In genomic region chr2:85605406-85606115, GRCh38 we compare ENCODE assay signal across 7 cellular contexts. TPM values are rescaled to one million over a fixed set of nuclear protein-coding genes. Genes with fewer than 3 reads are reported as not detected.
DNase-seq lines count a peak whose midpoint lies in the region; ATAC-seq, FAIRE-seq and TF ChIP-seq lines count a peak whose summit lies in the region.
"Had no signal": no experiment of that assay in that cellular context is flagged by ENCODE, and none has a peak within 500 bp of the region (broad histone marks: within the 10 kb centered on the region; RNA-seq: fewer than 3 reads in every experiment).

No MANE protein-coding gene starts in this region.

- peaks cover 21% of the 10 kb centered on the region for H3K4me1 ChIP-seq in astrocyte (ENCODE audit: insufficient read depth, low read length)

- no peak overlapping the region for H3K4me3 ChIP-seq in astrocyte (ENCODE audit: insufficient read depth, low read depth, low read length)

- H3K4me2 ChIP-seq in astrocyte (ENCODE audit: low read length), result peak overlapping the region; percentile 74

- no peak overlapping the region for H3K9ac ChIP-seq in astrocyte (ENCODE audit: low read length)

- H2AFZ ChIP-seq in astrocyte (ENCODE audit: low read depth, low read length), result no peak overlapping the region

- H3K27ac Mint-ChIP-seq in astrocyte (ENCODE audit: unreplicated experiment) (peak overlapping the region; percentile 95), mesothelial cell of epicardium (peak overlapping the region; percentile 93)

- H3K36me3 ChIP-seq in astrocyte (ENCODE audit: insufficient read depth, low read length), result peaks cover 15% of the 10 kb centered on the region

- peak; percentile 34 for FAIRE-seq in astrocyte (lab: Jason Lieb, UNC)

- H3K4me3 Mint-ChIP-seq in astrocyte (ENCODE audit: unreplicated experiment), result peak overlapping the region; percentile 70
- H3K4me3 Mint-ChIP-seq in mesothelial cell of epicardium, result peak overlapping the region; percentile 21

- H3K4me1 Mint-ChIP-seq in astrocyte (ENCODE audit: low read depth, unreplicated experiment), result peaks cover 56% of the 10 kb centered on the region
- H3K4me1 Mint-ChIP-seq in mesothelial cell of epicardium, result peaks cover 49% of the 10 kb centered on the region

- H3K27ac ChIP-seq in astrocyte (ENCODE audit: low read depth, low read length), result peak overlapping the region; percentile 67

- H3K9me3 ChIP-seq in astrocyte (ENCODE audit: insufficient read depth, low read depth, low read length), result no peaks in the 10 kb centered on the region

- TF ChIP-seq CTCF in astrocyte (IDR thresholded peaks at IDR 0.05; ENCODE audit: insufficient read depth, low read depth, low read length) (no peak), mesothelial cell of epicardium (IDR thresholded peaks at IDR 0.05; ENCODE audit: unreplicated experiment) (no peak)

- H3K9me3 Mint-ChIP-seq in astrocyte (ENCODE audit: unreplicated experiment) (no peaks in the 10 kb centered on the region), mesothelial cell of epicardium (no peaks in the 10 kb centered on the region)

- peaks cover 40% of the 10 kb centered on the region for H3K79me2 ChIP-seq in astrocyte (ENCODE audit: insufficient read depth, low read length)

- H3K36me3 Mint-ChIP-seq in astrocyte (ENCODE audit: low read depth, unreplicated experiment) (peaks cover 4% of the 10 kb centered on the region), mesothelial cell of epicardium (peaks cover 9% of the 10 kb centered on the region)

- H3K27me3 ChIP-seq in astrocyte (ENCODE audit: insufficient read depth, low read length), result no peaks in the 10 kb centered on the region

- no peak for ATAC-seq in HG02970 (IDR thresholded peaks at IDR 0.05; ENCODE audit: low FRiP score, unreplicated experiment)
- no peak for ATAC-seq in GM21447 (IDR thresholded peaks at IDR 0.05; ENCODE audit: unreplicated experiment)

- H4K20me1 ChIP-seq in astrocyte (ENCODE audit: insufficient read depth, low read length), result peaks cover 35% of the 10 kb centered on the region

- DNase-seq in EH (ENCODE audit: low read depth) (peak; percentile 94), astrocyte (ENCODE audit: low read depth) (peak; percentile 97), mesothelial cell of epicardium (ENCODE audit: low spot score in 2 of 2, unreplicated experiment in 2 of 2) (peak; percentile 49 to 63), SKM-1 treated with dmso at 0.1 percent for 144 hours (lab: John Stamatoyannopoulos, UW; ENCODE audit: unreplicated experiment) (no peak)
- DNase-seq: SIG-M5 had no signal

- no peaks in the 10 kb centered on the region for H3K27me3 Mint-ChIP-seq in astrocyte (ENCODE audit: low read depth, unreplicated experiment)
- H3K27me3 Mint-ChIP-seq in mesothelial cell of epicardium (ENCODE audit: low read depth), result no peaks in the 10 kb centered on the region

RNA-seq across cellular contexts. Expression of gene TMEM150A, which starts 3.1 kb away (rescaled TPM):
- total RNA-seq in astrocyte, result 20.4 and 22.2 TPM in 2 replicates
- 13.5 to 15.2 TPM (median 14.4 TPM) in 3 replicates for total RNA-seq in mesothelial cell of epicardium

RNA-seq across cellular contexts. Expression of gene C2orf68, which starts 6.3 kb away (rescaled TPM):
- total RNA-seq in astrocyte, result 14.3 and 17.8 TPM in 2 replicates
- total RNA-seq in mesothelial cell of epicardium, result 70.8 to 79.0 TPM (median 74.6 TPM) in 3 replicates

RNA-seq across cellular contexts. Expression of gene RNF181, which starts 10.0 kb away (rescaled TPM):
- total RNA-seq in astrocyte, result 155 and 176 TPM in 2 replicates
- 76.6 to 87.4 TPM (median 82.8 TPM) in 3 replicates for total RNA-seq in mesothelial cell of epicardium

RNA-seq across cellular contexts. Expression of gene USP39, which starts 10.4 kb away (rescaled TPM):
- total RNA-seq in astrocyte (44.4 and 48.3 TPM in 2 replicates), mesothelial cell of epicardium (45.5 to 51.1 TPM (median 49.9 TPM) in 3 replicates)

RNA-seq across cellular contexts. Expression of gene VAMP5, which starts 21.3 kb away (rescaled TPM):
- 17.1 and 17.6 TPM in 2 replicates for total RNA-seq in astrocyte
- total RNA-seq in mesothelial cell of epicardium, result 2.5 to 3.7 TPM (median 3.4 TPM) in 3 replicates
